ENCODE assay signal across 8 cellular contexts in the genomic region with DNA sequence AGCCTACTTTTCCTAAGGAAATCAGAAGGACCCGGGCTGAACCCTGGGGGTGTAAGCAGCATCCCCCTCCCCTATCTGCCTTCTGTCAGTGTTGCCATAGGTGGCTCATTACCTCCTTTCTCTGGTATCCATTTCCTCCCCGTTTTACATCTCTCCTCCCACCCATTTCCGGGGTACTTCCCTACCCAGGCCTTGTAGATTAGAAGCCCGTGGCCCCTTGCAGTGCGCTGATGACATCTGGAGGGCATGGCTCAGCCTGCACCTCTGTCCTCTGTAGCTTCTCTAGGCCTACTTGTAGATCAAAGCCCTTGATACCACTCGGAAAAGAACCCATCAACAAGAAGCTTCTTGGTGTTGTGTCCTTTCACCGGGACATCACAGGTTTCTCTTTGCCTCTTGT.
DNase-seq lines count a peak whose midpoint lies in the region; ATAC-seq lines count a peak whose summit lies in the region.

No MANE protein-coding gene starts in this region.

- no peaks in the 10 kb centered on the region for H3K9me3 Mint-ChIP-seq in naive thymus-derived CD4-positive, alpha-beta T cell

- no peaks in the 10 kb centered on the region for H3K27me3 Mint-ChIP-seq in naive thymus-derived CD4-positive, alpha-beta T cell

- CTCF ChIA-PET in naive thymus-derived CD4-positive, alpha-beta T cell (lab: Charles Lee): interaction anchor here (1.0 to 1.1 kb wide), 2 partner anchors 37 to 177 kb away, joined by 3 read pairs; no protein-coding TSS in a partner anchor

- peaks cover 0 to 2% (median 0%) of the 10 kb centered on the region in 5 donors for H3K36me3 Mint-ChIP-seq in naive thymus-derived CD4-positive, alpha-beta T cell

- ATAC-seq in GM18870 (IDR thresholded peaks at IDR 0.05; ENCODE audit: unreplicated experiment): peak; percentile 89
- ATAC-seq in HG02973 (IDR thresholded peaks at IDR 0.05; ENCODE audit: unreplicated experiment): peak; percentile 87
- ATAC-seq in naive thymus-derived CD4-positive, alpha-beta T cell: peak; percentile 93
- no peak for ATAC-seq in GM21723 (IDR thresholded peaks at IDR 0.05; ENCODE audit: unreplicated experiment)

- H3K4me3 ChIP-seq in naive thymus-derived CD4-positive, alpha-beta T cell (ENCODE audit: low read length): no peak overlapping the region

- peaks cover 0 to 3% (median 2%) of the 10 kb centered on the region in 3 experiments for H3K36me3 ChIP-seq in naive thymus-derived CD4-positive, alpha-beta T cell (ENCODE audit: control insufficient read depth in 2 of 3, insufficient read depth in 3 of 3, low read length in 3 of 3)

- H3K27ac ChIP-seq in naive thymus-derived CD4-positive, alpha-beta T cell (ENCODE audit: low read depth, low read length): peak overlapping the region; percentile 64

- POLR2A ChIA-PET in naive thymus-derived CD4-positive, alpha-beta T cell (lab: Charles Lee): no interaction called here

- H3K4me1 ChIP-seq in naive thymus-derived CD4-positive, alpha-beta T cell (ENCODE audit: control insufficient read depth in 2 of 2, insufficient read depth in 2 of 2, low read length in 2 of 2): peaks cover 24 to 37% of the 10 kb centered on the region in 2 donors

- no peaks in the 10 kb centered on the region for H3K9me3 ChIP-seq in naive thymus-derived CD4-positive, alpha-beta T cell (ENCODE audit: control insufficient read depth in 2 of 3, low read length in 3 of 3)

- intact Hi-C loops in naive thymus-derived CD4-positive, alpha-beta T cell (cut with micrococcal nuclease): loop anchor here (1.0 to 10.0 kb wide), 9 partner anchors 12 to 1224 kb away; partner anchors contain the start of gene ZXDB (in 1 of the 2)

- peak overlapping the region; percentile 89 to 97 (median 94) for H3K27ac Mint-ChIP-seq in naive thymus-derived CD4-positive, alpha-beta T cell

- H3K27me3 ChIP-seq in naive thymus-derived CD4-positive, alpha-beta T cell (ENCODE audit: control insufficient read depth in 2 of 2, insufficient read depth in 2 of 2, low read length in 2 of 2): no peaks in the 10 kb centered on the region

- H3K4me1 Mint-ChIP-seq in naive thymus-derived CD4-positive, alpha-beta T cell: peaks cover 38 to 74% (median 59%) of the 10 kb centered on the region in 7 donors

- peak overlapping the region; percentile 56 to 82 (median 68) for H3K4me3 Mint-ChIP-seq in naive thymus-derived CD4-positive, alpha-beta T cell

- peak; percentile 41 to 48 for DNase-seq in activated CD4-positive, alpha-beta T cell treated with anti-CD3 and anti-CD28 coated beads, Interleukin-2, amount 50 U/mL, for 4 hours
- peak in 8 of 9 donors; percentile 42 to 75 (median 66) for DNase-seq in naive thymus-derived CD4-positive, alpha-beta T cell
- DNase-seq in NCI-H2081 treated with DMSO at 0.1 percent for 48 hours (lab: John Stamatoyannopoulos, UW) (no peak), NCI-H2107 (lab: John Stamatoyannopoulos, UW) (no peak), NCI-H2196 (lab: John Stamatoyannopoulos, UW; ENCODE audit: unreplicated experiment) (no peak)

Comparison
In these comparisons a context has a peak if more than half of its experiments do, and no peak if none do; other contexts are left out.
1. DNase-seq: peak in activated CD4-positive, alpha-beta T cell treated with anti-CD3 and anti-CD28 coated beads, Interleukin-2, amount 50 U/mL, for 4 hours (2 of 2) and naive thymus-derived CD4-positive, alpha-beta T cell (8 of 9); none in NCI-H2081 treated with DMSO at 0.1 percent for 48 hours (single experiment), NCI-H2107 (single experiment) and NCI-H2196 (single experiment).